Comparison of ENCODE assay signal across 8 cellular contexts in the genomic region with DNA sequence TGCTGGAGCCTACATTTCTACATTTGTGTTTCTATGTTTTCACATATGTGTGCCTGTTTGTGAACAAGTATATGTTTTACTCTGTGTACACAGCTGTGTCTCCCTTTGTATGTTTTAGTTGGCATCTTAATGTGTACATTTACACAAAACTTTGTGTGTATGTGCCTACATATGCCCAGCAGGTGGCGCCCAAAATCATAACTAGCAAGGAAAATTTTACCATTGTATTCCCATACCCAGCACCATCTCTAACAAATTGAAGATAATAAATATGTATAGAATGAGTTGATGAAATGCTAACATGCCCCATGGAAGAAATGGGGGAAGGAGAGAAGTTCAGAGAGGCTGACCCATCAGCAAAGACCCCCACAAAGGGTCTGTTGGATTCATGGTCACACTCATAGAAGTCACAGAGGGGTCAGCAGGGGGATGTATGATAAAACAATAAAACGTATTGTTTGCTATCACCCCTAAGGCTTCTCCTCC.
DNase-seq lines count a peak whose midpoint lies in the region; ATAC-seq, FAIRE-seq and TF ChIP-seq lines count a peak whose summit lies in the region.

No MANE protein-coding gene starts in this region.

- TF ChIP-seq CTCF in 22Rv1 (IDR thresholded peaks at IDR 0.05) (peak; percentile 62), astrocyte of the spinal cord (IDR thresholded peaks at IDR 0.05; ENCODE audit: low read depth, low read length) (peak; percentile 69)

- ATAC-seq in GM18861 (IDR thresholded peaks at IDR 0.05; ENCODE audit: unreplicated experiment) (peak; percentile 34), HG03571 (IDR thresholded peaks at IDR 0.05; ENCODE audit: unreplicated experiment) (no peak)

- H3K27ac ChIP-seq in 22Rv1 = no peak overlapping the region

- DNase-seq in NCI-H2081 (lab: John Stamatoyannopoulos, UW) = peak; percentile 82 to 86
- DNase-seq in astrocyte of the spinal cord (ENCODE audit: low read depth, low spot score) = peak; percentile 83
- peak; percentile 92 for DNase-seq in inferior parietal cortex (ENCODE audit: extremely low spot score)
- DNase-seq in stimulated activated CD4-positive, alpha-beta T cell treated with anti-CD3 and anti-CD28 coated beads, Interleukin-15, amount 100 ng/mL, for 24 hours = peak; percentile 80

- no peak overlapping the region for H3K4me3 ChIP-seq in astrocyte of the spinal cord (ENCODE audit: low read depth, low read length)

- peak; percentile 91 for FAIRE-seq in TTC549 (lab: Jason Lieb, UNC)

- in situ Hi-C loops in astrocyte of the spinal cord (cut with HindIII; ENCODE audit: low sequenced_read_pairs) = no loop called here
